In the genomic region with DNA sequence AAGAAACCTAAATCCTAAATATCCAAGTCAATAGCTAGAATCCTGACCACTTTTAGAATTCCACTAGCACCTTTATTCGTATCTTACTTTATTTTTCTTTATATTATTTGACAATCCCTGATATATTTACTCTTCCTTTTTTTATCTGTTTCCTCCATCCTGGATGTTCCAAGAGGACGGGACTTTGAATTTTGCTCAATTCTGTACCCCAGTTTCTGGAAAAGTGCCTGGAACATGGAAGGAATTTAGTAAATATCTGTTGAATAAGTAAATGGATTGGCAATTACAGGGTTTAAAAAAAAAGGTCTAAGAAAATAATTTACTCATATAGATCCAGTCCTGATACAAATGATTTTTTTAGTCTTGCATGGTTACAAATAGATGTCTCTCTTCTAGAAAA, we compare ENCODE assay signal across 17 cellular contexts. TPM values are rescaled to one million over a fixed set of nuclear protein-coding genes. Genes with fewer than 3 reads are reported as not detected.
DNase-seq lines count a peak whose midpoint lies in the region; ATAC-seq and TF ChIP-seq lines count a peak whose summit lies in the region.
"Had no signal": no experiment of that assay in that cellular context is flagged by ENCODE, and none has a peak within 500 bp of the region (broad histone marks: within the 10 kb centered on the region; RNA-seq: fewer than 3 reads in every experiment).

No MANE protein-coding gene starts in this region.

- no peaks in the 10 kb centered on the region for H3K9me3 Mint-ChIP-seq in central memory CD8-positive, alpha-beta T cell
- no peaks in the 10 kb centered on the region for H3K9me3 Mint-ChIP-seq in stimulated activated effector memory CD8-positive, alpha-beta T cell treated with anti-CD3 and anti-CD28 coated beads, Interleukin-12 subunit alpha, Interleukin-12 subunit beta, amount 100 ng/mL, for 72 hours

- H2AFZ ChIP-seq in mammary epithelial cell (ENCODE audit: low read depth, low read length) (no peak overlapping the region), OCI-LY3 (ENCODE audit: low read depth, low read length) (no peak overlapping the region)

- WGBS in mammary epithelial cell (ENCODE audit: low coverage, missing lambda C conversion rate): 97% methylated on average over 2 of the region's 2 CpGs

- peak overlapping the region; percentile 96 for H3K4me3 Mint-ChIP-seq in central memory CD8-positive, alpha-beta T cell
- peak overlapping the region; percentile 89 for H3K4me3 Mint-ChIP-seq in stimulated activated effector memory CD8-positive, alpha-beta T cell treated with anti-CD3 and anti-CD28 coated beads, Interleukin-12 subunit alpha, Interleukin-12 subunit beta, amount 100 ng/mL, for 72 hours

- TF ChIP-seq CTCF in mammary epithelial cell (conservative IDR thresholded peaks at IDR 0.05 in 1 of 2, IDR thresholded peaks at IDR 0.05 in 1 of 2; ENCODE audit: extremely low read depth in 1 of 2, insufficient read depth in 1 of 2, low read depth in 1 of 2, low read length in 2 of 2) (no peak), breast epithelium (IDR thresholded peaks at IDR 0.05) (no peak), OCI-LY3 (IDR thresholded peaks at IDR 0.05; ENCODE audit: low read depth, low read length) (no peak)

- intact Hi-C loops in mammary epithelial cell (cut with micrococcal nuclease): loop anchor here (10.0 kb wide), 4 partner anchors 361 to 951 kb away; a partner anchor contains a TSS
- intact Hi-C loops in breast epithelium (cut with DNase I; ENCODE audit: low total_unique reads): no loop called here

- no peaks in the 10 kb centered on the region for H3K9me3 ChIP-seq in mammary epithelial cell (replicated peaks; ENCODE audit: insufficient read depth, low read length)
- no peaks in the 10 kb centered on the region for H3K9me3 ChIP-seq in breast epithelium
- H3K9me3 ChIP-seq in OCI-LY3 (ENCODE audit: insufficient read depth, low read length): no peaks in the 10 kb centered on the region
- H3K9me3 ChIP-seq: left ventricle myocardium inferior had no signal

- BruUV-seq in mammary epithelial cell (replicated peaks; lab: Mats Ljungman, UMichigan): no TSS peak

- H3K4me2 ChIP-seq in mammary epithelial cell (ENCODE audit: insufficient read depth, low read depth, low read length): peak overlapping the region; percentile 98
- H3K4me2 ChIP-seq in OCI-LY3 (ENCODE audit: low read length): peak overlapping the region; percentile 92; the same call in 1 of the 2 replicates

- H4K20me1 ChIP-seq in mammary epithelial cell (ENCODE audit: insufficient read depth, low read length) (no peaks in the 10 kb centered on the region), OCI-LY3 (ENCODE audit: insufficient read depth, low read length) (no peaks in the 10 kb centered on the region)

- H3K27me3 ChIP-seq in mammary epithelial cell (ENCODE audit: insufficient read depth, low read length): no peaks in the 10 kb centered on the region
- no peaks in the 10 kb centered on the region for H3K27me3 ChIP-seq in breast epithelium
- no peaks in the 10 kb centered on the region for H3K27me3 ChIP-seq in OCI-LY3 (ENCODE audit: low read depth, low read length)

- peaks cover 14% of the 10 kb centered on the region for H3K4me1 ChIP-seq in mammary epithelial cell (ENCODE audit: insufficient read depth, low read length)
- H3K4me1 ChIP-seq in breast epithelium: peaks cover 0 to 4% of the 10 kb centered on the region in 2 donors
- peaks cover 9% of the 10 kb centered on the region for H3K4me1 ChIP-seq in OCI-LY3 (ENCODE audit: low read length)

- H3K79me2 ChIP-seq in mammary epithelial cell (ENCODE audit: insufficient read depth, low read length) (peaks cover 25% of the 10 kb centered on the region), OCI-LY3 (ENCODE audit: low read length) (peaks cover 6% of the 10 kb centered on the region; the same call in 1 of the 2 replicates)

- H3K9ac ChIP-seq in mammary epithelial cell (ENCODE audit: insufficient read depth, low read length) (peak overlapping the region; percentile 32), OCI-LY3 (ENCODE audit: low read length) (peak overlapping the region; percentile 84; the same call in 1 of the 2 replicates)

- DNase-seq in mammary epithelial cell (no peak), breast epithelium (ENCODE audit: low spot score in 2 of 2) (no peak), KG1 (lab: John Stamatoyannopoulos, UW) (no peak)
- no peak for DNase-seq in central memory CD8-positive, alpha-beta T cell (ENCODE audit: low spot score in 2 of 2)
- no peak for DNase-seq in stimulated activated effector memory CD8-positive, alpha-beta T cell treated with anti-CD3 and anti-CD28 coated beads, Interleukin-12 subunit alpha, Interleukin-12 subunit beta, amount 100 ng/mL, for 72 hours (ENCODE audit: low spot score in 2 of 2)
- no peak for DNase-seq in effector CD8-positive, alpha-beta T cell (lab: John Stamatoyannopoulos, UW)
- DNase-seq: activated CD4-positive, alpha-beta T cell treated with anti-CD3 and anti-CD28 coated beads, Interleukin-2, amount 50 U/mL, for 48 hours; activated gamma-delta T cell treated with Interleukin-2 at 50 U/mL for 16 hours; DMS 273 treated with DMSO at 0.1 percent for 48 hours; left ventricle myocardium inferior; NCI-H446 had no signal

- H3K27me3 Mint-ChIP-seq in central memory CD8-positive, alpha-beta T cell: no peaks in the 10 kb centered on the region

- no peaks in the 10 kb centered on the region for H3K36me3 ChIP-seq in mammary epithelial cell (ENCODE audit: insufficient read depth, low read length)
- H3K36me3 ChIP-seq in breast epithelium: no peaks in the 10 kb centered on the region
- no peaks in the 10 kb centered on the region for H3K36me3 ChIP-seq in OCI-LY3 (replicated peaks; ENCODE audit: low read depth, low read length)

- no peak for ATAC-seq in central memory CD8-positive, alpha-beta T cell (replicated peaks; ENCODE audit: extremely low read depth, poor library complexity, severe bottlenecking)
- ATAC-seq in stimulated activated effector memory CD8-positive, alpha-beta T cell treated with anti-CD3 and anti-CD28 coated beads, Interleukin-12 subunit alpha, Interleukin-12 subunit beta, amount 100 ng/mL, for 72 hours: no peak
- ATAC-seq in esophagus mucosa: no peak

- H3K4me3 ChIP-seq in mammary epithelial cell (replicated peaks in 1 of 3; ENCODE audit: insufficient read depth in 1 of 3, low read depth in 2 of 3, low read length in 3 of 3) (no peak overlapping the region), breast epithelium (no peak overlapping the region), OCI-LY3 (ENCODE audit: low read length) (0 out of 2 replicates have a peak overlapping the region, but pooled peaks have one; percentile 80)

- in situ Hi-C loops in mammary epithelial cell (cut with MboI; ENCODE audit: low sequenced_read_pairs in 2 of 2): no loop called here

- H3K27ac ChIP-seq in mammary epithelial cell (ENCODE audit: insufficient read depth, low read depth, low read length) (no peak overlapping the region), breast epithelium (no peak overlapping the region), OCI-LY3 (ENCODE audit: low read length) (no peak overlapping the region)

- TF ChIP-seq POLR2A in breast epithelium (IDR thresholded peaks at IDR 0.05): no peak

- H3K27ac Mint-ChIP-seq in central memory CD8-positive, alpha-beta T cell (ENCODE audit: low read depth): no peak overlapping the region
- H3K27ac Mint-ChIP-seq in stimulated activated effector memory CD8-positive, alpha-beta T cell treated with anti-CD3 and anti-CD28 coated beads, Interleukin-12 subunit alpha, Interleukin-12 subunit beta, amount 100 ng/mL, for 72 hours: peak overlapping the region; percentile 96

- CTCF ChIA-PET in mammary epithelial cell (lab: Charles Lee; ENCODE audit: low non-redundant PET): no interaction called here

- peaks cover 20% of the 10 kb centered on the region for H3K4me1 Mint-ChIP-seq in central memory CD8-positive, alpha-beta T cell
- H3K4me1 Mint-ChIP-seq in stimulated activated effector memory CD8-positive, alpha-beta T cell treated with anti-CD3 and anti-CD28 coated beads, Interleukin-12 subunit alpha, Interleukin-12 subunit beta, amount 100 ng/mL, for 72 hours: peaks cover 24% of the 10 kb centered on the region

- dilution Hi-C loops in mammary epithelial cell (cut with HindIII; ENCODE audit: low sequenced_read_pairs): no loop called here

- H3K36me3 Mint-ChIP-seq in central memory CD8-positive, alpha-beta T cell (ENCODE audit: insufficient read depth): peaks cover 13% of the 10 kb centered on the region
- H3K36me3 Mint-ChIP-seq in stimulated activated effector memory CD8-positive, alpha-beta T cell treated with anti-CD3 and anti-CD28 coated beads, Interleukin-12 subunit alpha, Interleukin-12 subunit beta, amount 100 ng/mL, for 72 hours: peaks cover 11% of the 10 kb centered on the region

RNA-seq across cellular contexts. Expression of a gene that starts 1.2 kb away (rescaled TPM):
- 10 to 100 TPM; 19.2 to 50.2 TPM for total RNA-seq in mammary epithelial cell
- 19.8 TPM for polyA plus RNA-seq in mammary epithelial cell
- 11.5 TPM for polyA minus RNA-seq in mammary epithelial cell
- 10 to 100 TPM; 23.1 to 28.2 (median 26.6) TPM for total RNA-seq in breast epithelium
- total RNA-seq in esophagus mucosa: 22.9 TPM

RNA-seq across cellular contexts. Expression of a gene that starts 17.6 kb away (rescaled TPM):
- total RNA-seq in mammary epithelial cell (1 to 10 TPM in 1 of 2 donors, under 1 TPM in 1; 0.52 to 3.7 TPM), breast epithelium (10 to 100 TPM in 1 of 3 donors, 1 to 10 TPM in 2; 4.2 to 11.4 (median 6.9) TPM), esophagus mucosa (0.76 TPM)
- polyA plus RNA-seq in mammary epithelial cell: 0.23 TPM
- not detected for polyA minus RNA-seq in mammary epithelial cell

RNA-seq across cellular contexts. Expression of a gene that starts 52.0 kb away (rescaled TPM):
- not detected for total RNA-seq in mammary epithelial cell
- not detected for polyA plus RNA-seq in mammary epithelial cell
- polyA minus RNA-seq in mammary epithelial cell: not detected
- total RNA-seq in breast epithelium: not detected
- not detected for total RNA-seq in esophagus mucosa
- total RNA-seq: left ventricle myocardium inferior, LHCN-M2, renal cortical epithelial cell, SK-MEL-5, subcutaneous adipose tissue had no signal
